16 cellular contexts compared by ENCODE assay signal in the genomic region with DNA sequence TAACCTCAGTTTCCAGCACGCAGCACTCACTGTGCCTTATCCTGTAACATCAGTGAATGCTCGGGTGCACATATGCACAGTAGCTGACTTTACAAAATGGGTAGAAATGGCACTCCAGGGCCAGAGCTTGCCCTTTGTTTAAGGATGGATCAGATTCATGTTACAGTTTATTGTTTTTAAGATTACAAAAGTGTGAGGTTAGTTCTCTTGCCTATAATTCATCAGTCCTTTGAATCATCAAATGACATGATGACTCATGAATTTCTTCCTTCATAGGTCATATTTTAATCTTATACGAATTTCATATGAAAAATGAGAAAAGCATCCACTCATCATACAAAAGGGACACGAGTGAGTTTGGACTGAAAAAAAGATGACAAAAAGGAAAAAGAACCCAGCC.
DNase-seq lines count a peak whose midpoint lies in the region; ATAC-seq and TF ChIP-seq lines count a peak whose summit lies in the region.
"Had no signal": no experiment of that assay in that cellular context is flagged by ENCODE, and none has a peak within 500 bp of the region (broad histone marks: within the 10 kb centered on the region; RNA-seq: fewer than 3 reads in every experiment).

No MANE protein-coding gene starts in this region.

- no TSS peak for BruUV-seq in mammary epithelial cell (replicated peaks; lab: Mats Ljungman, UMichigan)

- H3K27me3 ChIP-seq in mammary epithelial cell (ENCODE audit: insufficient read depth, low read length), result peaks cover 2% of the 10 kb centered on the region

- H3K4me2 ChIP-seq in mammary epithelial cell (ENCODE audit: insufficient read depth, low read depth, low read length), result no peak overlapping the region
- H3K4me2 ChIP-seq: KMS-11 had no signal

- no peak overlapping the region for H3K27ac ChIP-seq in mammary epithelial cell (ENCODE audit: insufficient read depth, low read depth, low read length)
- H3K27ac ChIP-seq: KMS-11, skin epidermis had no signal

- no peaks in the 10 kb centered on the region for H3K79me2 ChIP-seq in mammary epithelial cell (ENCODE audit: insufficient read depth, low read length)

- no peak for ATAC-seq in GM21528 (IDR thresholded peaks at IDR 0.05; ENCODE audit: low FRiP score, unreplicated experiment)
- ATAC-seq in HG02763 (IDR thresholded peaks at IDR 0.05; ENCODE audit: unreplicated experiment), result no peak
- ATAC-seq in HG02623 (IDR thresholded peaks at IDR 0.05; ENCODE audit: unreplicated experiment), result no peak
- ATAC-seq: T-helper 17 cell had no signal

- dilution Hi-C loops in mammary epithelial cell (cut with HindIII; ENCODE audit: low sequenced_read_pairs), result no loop called here

- CTCF ChIA-PET in mammary epithelial cell (lab: Charles Lee; ENCODE audit: low non-redundant PET), result no interaction called here

- in situ Hi-C loops in ACHN (cut with HindIII; ENCODE audit: low pct_ligation_motif_present, low pct_unique_long_range_greater_than_20kb, low sequenced_read_pairs), result no loop called here
- in situ Hi-C loops in mammary epithelial cell (cut with MboI; ENCODE audit: low sequenced_read_pairs in 2 of 2), result no loop called here

- no peaks in the 10 kb centered on the region for H3K36me3 ChIP-seq in mammary epithelial cell (ENCODE audit: insufficient read depth, low read length)

- H3K9ac ChIP-seq in mammary epithelial cell (ENCODE audit: insufficient read depth, low read length), result no peak overlapping the region
- H3K9ac ChIP-seq: KMS-11 had no signal

- H2AFZ ChIP-seq in mammary epithelial cell (ENCODE audit: low read depth, low read length), result no peak overlapping the region

- no peak overlapping the region for H3K4me3 ChIP-seq in mammary epithelial cell (replicated peaks in 1 of 3; ENCODE audit: insufficient read depth in 1 of 3, low read depth in 2 of 3, low read length in 3 of 3)
- H3K4me3 ChIP-seq: skin epidermis had no signal

- intact Hi-C loops in mammary epithelial cell (cut with micrococcal nuclease), result no loop called here

- no peaks in the 10 kb centered on the region for H3K9me3 ChIP-seq in mammary epithelial cell (replicated peaks; ENCODE audit: insufficient read depth, low read length)

- no peak for TF ChIP-seq CTCF in mammary epithelial cell (conservative IDR thresholded peaks at IDR 0.05 in 1 of 2, IDR thresholded peaks at IDR 0.05 in 1 of 2; ENCODE audit: extremely low read depth in 1 of 2, insufficient read depth in 1 of 2, low read depth in 1 of 2, low read length in 2 of 2)

- H4K20me1 ChIP-seq in mammary epithelial cell (ENCODE audit: insufficient read depth, low read length), result no peaks in the 10 kb centered on the region

- 8% methylated on average over 3 of the region's 4 CpGs for WGBS in mammary epithelial cell (ENCODE audit: low coverage, missing lambda C conversion rate)

- H3K4me1 ChIP-seq in mammary epithelial cell (ENCODE audit: insufficient read depth, low read length), result peaks cover 3% of the 10 kb centered on the region

- DNase-seq in ACHN, result peak; percentile 18
- DNase-seq in LHCN-M2 (ENCODE audit: low read depth), result peak; percentile 32
- DNase-seq in mammary epithelial cell, result peak; percentile 22
- peak; percentile 84 for DNase-seq in iris pigment epithelial cell (ENCODE audit: low read depth)
- no peak for DNase-seq in stimulated activated CD4-positive, alpha-beta T cell treated with anti-CD3 and anti-CD28 coated beads, Interleukin-12 subunit alpha, Interleukin-12 subunit beta, amount 100 ng/mL, for 4 hours
- DNase-seq: activated CD8-positive, alpha-beta memory T cell treated with anti-CD3 and anti-CD28 coated beads, Interleukin-2, amount 50 U/mL, for 48 hours; COR-L47; NCI-H146; NCI-H526; stimulated activated naive CD4-positive, alpha-beta T cell; T-helper 17 cell had no signal
